12 cellular contexts compared by ENCODE assay signal in the genomic region with DNA sequence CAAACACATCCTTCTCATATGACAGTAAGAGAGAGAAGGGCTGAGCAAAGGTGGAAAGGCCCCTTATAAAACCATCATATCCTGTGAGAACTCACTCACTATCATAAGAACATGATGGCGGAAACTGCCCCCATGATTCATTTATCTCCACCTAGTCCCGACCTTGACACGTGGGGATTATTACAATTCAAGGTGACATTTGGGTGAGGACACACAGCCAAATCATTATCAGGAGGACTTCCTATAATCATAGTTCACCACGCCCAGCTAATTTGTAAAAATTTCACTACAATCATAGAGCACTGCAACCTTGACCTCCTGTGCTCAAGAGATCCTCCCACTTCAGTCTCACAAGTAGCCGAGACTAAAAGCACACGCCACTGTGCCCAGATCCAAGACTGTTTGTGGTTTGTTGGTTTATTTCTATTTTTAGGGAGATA.
DNase-seq lines count a peak whose midpoint lies in the region; ATAC-seq and TF ChIP-seq lines count a peak whose summit lies in the region.
"Had no signal": no experiment of that assay in that cellular context is flagged by ENCODE, and none has a peak within 500 bp of the region (broad histone marks: within the 10 kb centered on the region; RNA-seq: fewer than 3 reads in every experiment).

No MANE protein-coding gene starts in this region.

- no peaks in the 10 kb centered on the region for H3K9me3 ChIP-seq in CD4-positive, CD25-positive, alpha-beta regulatory T cell (ENCODE audit: control insufficient read depth in 2 of 2, low read length in 2 of 2)
- no peaks in the 10 kb centered on the region for H3K9me3 ChIP-seq in Karpas-422 (ENCODE audit: low read length)
- no peaks in the 10 kb centered on the region for H3K9me3 ChIP-seq in MM.1S (replicated peaks; ENCODE audit: insufficient read depth, low read length)
- H3K9me3 ChIP-seq: Peyer's patch had no signal

- no peak overlapping the region for H3K27ac ChIP-seq in CD4-positive, CD25-positive, alpha-beta regulatory T cell (ENCODE audit: insufficient read depth, low read length, poor library complexity, severe bottlenecking)
- H3K27ac ChIP-seq in Karpas-422 (ENCODE audit: low read length) (no peak overlapping the region), MM.1S (ENCODE audit: low read length) (no peak overlapping the region)

- H2AFZ ChIP-seq in Karpas-422 (ENCODE audit: low read length) = no peak overlapping the region
- H2AFZ ChIP-seq in MM.1S (ENCODE audit: low read length) = no peak overlapping the region

- peaks cover 22% of the 10 kb centered on the region for H3K36me3 Mint-ChIP-seq in CD4-positive, CD25-positive, alpha-beta regulatory T cell
- H3K36me3 Mint-ChIP-seq in chondrocyte (ENCODE audit: low read depth) = peaks cover 8% of the 10 kb centered on the region
- H3K36me3 Mint-ChIP-seq in natural killer cell treated with Interleukin-12 subunit alpha and Interleukin-12 subunit beta and Interleukin-15 and Interleukin-18, amount 100 ng/mL, for 72 hours = peaks cover 11% of the 10 kb centered on the region

- H3K79me2 ChIP-seq in Karpas-422 (ENCODE audit: low read length) = no peaks in the 10 kb centered on the region
- H3K79me2 ChIP-seq in MM.1S (ENCODE audit: low read length) = peaks cover 16% of the 10 kb centered on the region

- H4K20me1 ChIP-seq in Karpas-422 (ENCODE audit: insufficient read depth, low read depth, low read length) = peaks cover 13% of the 10 kb centered on the region; the same call in 1 of the 2 replicates
- H4K20me1 ChIP-seq in MM.1S (ENCODE audit: insufficient read depth, low read length) = no peaks in the 10 kb centered on the region

- no peak for ATAC-seq in CD4-positive, CD25-positive, alpha-beta regulatory T cell (ENCODE audit: low read depth in 2 of 2)
- peak in 1 of 2 donors; percentile 89 for ATAC-seq in natural killer cell treated with Interleukin-12 subunit alpha and Interleukin-12 subunit beta and Interleukin-15 and Interleukin-18, amount 100 ng/mL, for 72 hours
- ATAC-seq in GM21423 (IDR thresholded peaks at IDR 0.05; ENCODE audit: unreplicated experiment) (no peak), omental fat pad (ENCODE audit: low FRiP score) (no peak)

- H3K4me2 ChIP-seq in Karpas-422 (ENCODE audit: low read depth, low read length, poor library complexity, severe bottlenecking) (peak overlapping the region; percentile 64), MM.1S (ENCODE audit: low read depth, low read length) (no peak overlapping the region)

- H3K4me1 ChIP-seq in CD4-positive, CD25-positive, alpha-beta regulatory T cell (ENCODE audit: control insufficient read depth, insufficient read depth, low read length, poor library complexity, severe bottlenecking) = peaks cover 11% of the 10 kb centered on the region
- H3K4me1 ChIP-seq in Karpas-422 (ENCODE audit: low read length) (peaks cover 32% of the 10 kb centered on the region), MM.1S (ENCODE audit: low read length) (no peaks in the 10 kb centered on the region)

- H3K27ac Mint-ChIP-seq in CD4-positive, CD25-positive, alpha-beta regulatory T cell = peak overlapping the region in 2 of 3 donors; percentile 13 to 69
- H3K27ac Mint-ChIP-seq in chondrocyte (ENCODE audit: unreplicated experiment) = peak overlapping the region; percentile 69
- H3K27ac Mint-ChIP-seq in natural killer cell treated with Interleukin-12 subunit alpha and Interleukin-12 subunit beta and Interleukin-15 and Interleukin-18, amount 100 ng/mL, for 72 hours = peak overlapping the region in 1 of 2 donors; percentile 94

- H3K4me1 Mint-ChIP-seq in CD4-positive, CD25-positive, alpha-beta regulatory T cell = peaks cover 10 to 34% (median 18%) of the 10 kb centered on the region in 4 donors
- H3K4me1 Mint-ChIP-seq in chondrocyte (ENCODE audit: low read depth) = peaks cover 33% of the 10 kb centered on the region
- peaks cover 29 to 32% of the 10 kb centered on the region in 2 donors for H3K4me1 Mint-ChIP-seq in natural killer cell treated with Interleukin-12 subunit alpha and Interleukin-12 subunit beta and Interleukin-15 and Interleukin-18, amount 100 ng/mL, for 72 hours (ENCODE audit: low read depth in 2 of 2)

- H3K4me3 ChIP-seq in CD4-positive, CD25-positive, alpha-beta regulatory T cell (ENCODE audit: low read depth, low read length) = no peak overlapping the region
- no peak overlapping the region for H3K4me3 ChIP-seq in Karpas-422 (ENCODE audit: low read length)
- no peak overlapping the region for H3K4me3 ChIP-seq in MM.1S (ENCODE audit: low read length)
- H3K4me3 ChIP-seq: lung, Peyer's patch had no signal

- DNase-seq in CD4-positive, CD25-positive, alpha-beta regulatory T cell = peak in 1 of 3 donors; percentile 34
- no peak for DNase-seq in Karpas-422
- no peak for DNase-seq in chondrocyte (ENCODE audit: low spot score)
- DNase-seq in natural killer cell treated with Interleukin-12 subunit alpha and Interleukin-12 subunit beta and Interleukin-15 and Interleukin-18, amount 100 ng/mL, for 72 hours (ENCODE audit: low spot score) = peak; percentile 62
- no peak for DNase-seq in omental fat pad (ENCODE audit: low spot score)
- no peak for DNase-seq in MM.1S
- no peak for DNase-seq in anterior cingulate cortex (lab: John Stamatoyannopoulos, UW)
- DNase-seq: activated naive CD4-positive, alpha-beta T cell treated with anti-CD3 and anti-CD28 coated beads, Interleukin-2, amount 50 U/mL, for 16 hours; H7; Peyer's patch had no signal

- H3K27me3 ChIP-seq in CD4-positive, CD25-positive, alpha-beta regulatory T cell (ENCODE audit: control insufficient read depth, insufficient read depth, low read length) = no peaks in the 10 kb centered on the region
- H3K27me3 ChIP-seq in Karpas-422 (ENCODE audit: low read length) (no peaks in the 10 kb centered on the region), MM.1S (replicated peaks; ENCODE audit: insufficient read depth, low read length) (no peaks in the 10 kb centered on the region)
- H3K27me3 ChIP-seq: Peyer's patch had no signal

- H3F3A ChIP-seq in MM.1S (ENCODE audit: insufficient read depth, low read length) = no peaks in the 10 kb centered on the region

- H3K27me3 Mint-ChIP-seq in CD4-positive, CD25-positive, alpha-beta regulatory T cell = no peaks in the 10 kb centered on the region
- H3K27me3 Mint-ChIP-seq in chondrocyte (ENCODE audit: low read depth) = no peaks in the 10 kb centered on the region
- no peaks in the 10 kb centered on the region for H3K27me3 Mint-ChIP-seq in natural killer cell treated with Interleukin-12 subunit alpha and Interleukin-12 subunit beta and Interleukin-15 and Interleukin-18, amount 100 ng/mL, for 72 hours

- no peak overlapping the region for H3K4me3 Mint-ChIP-seq in CD4-positive, CD25-positive, alpha-beta regulatory T cell
- H3K4me3 Mint-ChIP-seq in chondrocyte (ENCODE audit: unreplicated experiment) = no peak overlapping the region
- no peak overlapping the region for H3K4me3 Mint-ChIP-seq in natural killer cell treated with Interleukin-12 subunit alpha and Interleukin-12 subunit beta and Interleukin-15 and Interleukin-18, amount 100 ng/mL, for 72 hours

- TF ChIP-seq CTCF in chondrocyte (IDR thresholded peaks at IDR 0.05) (no peak), omental fat pad (IDR thresholded peaks at IDR 0.05) (no peak), MM.1S (IDR thresholded peaks at IDR 0.05; ENCODE audit: low read length) (no peak)

- no peaks in the 10 kb centered on the region for H3K9me2 ChIP-seq in Karpas-422 (replicated peaks; ENCODE audit: insufficient read depth, low read length)
- no peaks in the 10 kb centered on the region for H3K9me2 ChIP-seq in MM.1S (replicated peaks; ENCODE audit: insufficient read depth, low read length)

- H3K9me3 Mint-ChIP-seq in CD4-positive, CD25-positive, alpha-beta regulatory T cell = no peaks in the 10 kb centered on the region
- H3K9me3 Mint-ChIP-seq in chondrocyte (ENCODE audit: low read depth) = no peaks in the 10 kb centered on the region
- H3K9me3 Mint-ChIP-seq in natural killer cell treated with Interleukin-12 subunit alpha and Interleukin-12 subunit beta and Interleukin-15 and Interleukin-18, amount 100 ng/mL, for 72 hours = no peaks in the 10 kb centered on the region

- H3K36me3 ChIP-seq in CD4-positive, CD25-positive, alpha-beta regulatory T cell (ENCODE audit: control insufficient read depth, insufficient read depth, low read length) = no peaks in the 10 kb centered on the region
- H3K36me3 ChIP-seq in Karpas-422 (ENCODE audit: insufficient read depth, low read length) (no peaks in the 10 kb centered on the region), MM.1S (replicated peaks; ENCODE audit: insufficient read depth, low read length) (no peaks in the 10 kb centered on the region)

- no peak overlapping the region for H3K9ac ChIP-seq in Karpas-422 (ENCODE audit: low read length)
- H3K9ac ChIP-seq in MM.1S (ENCODE audit: low read length) = no peak overlapping the region
